8 cellular contexts compared by ENCODE assay signal in the genomic region with DNA sequence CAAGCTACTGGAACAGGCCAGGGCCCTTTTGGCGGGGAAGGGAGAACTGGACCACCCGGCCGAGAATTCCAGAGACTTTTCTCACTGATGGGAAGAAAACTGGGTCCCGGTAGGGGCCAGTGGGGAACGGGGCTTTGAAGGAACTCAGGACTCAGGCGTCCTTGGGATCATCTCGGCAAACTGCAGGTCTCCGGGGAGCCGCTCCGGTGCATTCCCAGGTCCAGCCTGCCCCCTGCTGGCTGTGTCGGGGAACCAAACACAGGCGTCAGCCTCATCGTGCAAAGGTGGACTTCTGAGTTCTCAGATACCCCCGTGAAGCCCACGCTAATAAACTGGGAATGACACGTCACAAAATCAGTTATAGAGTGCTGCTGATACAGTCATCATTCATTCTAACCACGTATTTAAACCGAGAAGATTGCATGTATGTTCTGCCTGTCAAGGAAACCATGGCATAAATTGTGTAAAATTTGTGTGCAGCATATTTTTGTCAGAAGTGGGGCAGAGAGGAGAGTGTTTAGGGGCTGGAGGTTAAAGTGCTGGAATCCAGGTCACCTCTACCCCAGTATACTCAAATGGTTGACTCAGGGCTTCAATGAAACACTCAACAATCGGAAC.
A peak's percentile ranks its signal among the peaks of the same experiment; 100 is the strongest.
DNase-seq lines count a peak whose midpoint lies in the region; ATAC-seq, FAIRE-seq and TF ChIP-seq lines count a peak whose summit lies in the region.

No MANE protein-coding gene starts in this region.

- H3K4me3 Mint-ChIP-seq in Calu3 (ENCODE audit: low read depth, unreplicated experiment) (no peak overlapping the region), immature natural killer cell (no peak overlapping the region)

- H2AFZ ChIP-seq in K562 (ENCODE audit: low read depth, low read length): no peak overlapping the region

- no TSS peak for BruUV-seq in Calu3 (replicated peaks; lab: Mats Ljungman, UMichigan)
- no TSS peak for BruUV-seq in K562 (replicated peaks; lab: Mats Ljungman, UMichigan)

- 0% methylated on average over 9 of the region's 19 CpGs for WGBS in K562 (ENCODE audit: insufficient coverage, low coverage, missing lambda C conversion rate)
- WGBS in spleen, 5 donors: 10 to 12% (median 11%) methylated on average over 10 to 19 of the region's 19 CpGs

- H3K4me3 ChIP-seq in K562 (no peak overlapping the region), spleen (no peak overlapping the region)

- H3K4me1 ChIP-seq in K562 (replicated peaks in 1 of 2; ENCODE audit: control insufficient read depth in 2 of 2, insufficient read depth in 2 of 2, low read length in 2 of 2) (no peaks in the 10 kb centered on the region), spleen (peaks cover 0 to 19% (median 6%) of the 10 kb centered on the region in 6 donors)

- DNase-seq in Calu3: peak; percentile 71
- peak; percentile 72 for DNase-seq in HPDE6-E6E7 (ENCODE audit: extremely low spot score)
- DNase-seq in RWPE1 (ENCODE audit: low spot score): peak; percentile 85
- peak; percentile 54 to 74 (median 73) for DNase-seq in K562 (ENCODE audit: extremely low read depth in 1 of 4, low spot score in 3 of 4)
- peak; percentile 14 to 49 (median 44) for DNase-seq in immature natural killer cell
- DNase-seq in spleen: peak; percentile 86

- POLR2A ChIA-PET in RWPE1 (lab: Yijun Ruan, JAX; ENCODE audit: low non-redundant PET) (no interaction called here), K562 (lab: Yijun Ruan, JAX) (no interaction called here)

- TF ChIP-seq POLR2A in K562 (conservative IDR thresholded peaks at IDR 0.05): no peak
- no peak for TF ChIP-seq POLR2A in spleen (IDR thresholded peaks at IDR 0.05)

- no peaks in the 10 kb centered on the region for H3K9me3 ChIP-seq in K562 (replicated peaks; ENCODE audit: control insufficient read depth, insufficient read depth, low read depth, low read length)
- H3K9me3 ChIP-seq in spleen: no peaks in the 10 kb centered on the region

- ATAC-seq in K562 (peak; percentile 90), GM18867 (IDR thresholded peaks at IDR 0.05; ENCODE audit: unreplicated experiment) (no peak), HG03565 (IDR thresholded peaks at IDR 0.05; ENCODE audit: unreplicated experiment) (no peak)

- CTCF ChIA-PET in Calu3 (lab: Charles Lee): no interaction called here
- CTCF ChIA-PET in RWPE1 (lab: Yijun Ruan, JAX): interaction anchor here (0.7 to 1.8 kb wide), 6 partner anchors 26 to 1916 kb away, joined by 3 to 23 read pairs (median 4); no protein-coding TSS in a partner anchor
- CTCF ChIA-PET in K562 (lab: Yijun Ruan, JAX; ENCODE audit: low intra/inter-chr PET ratio): interaction anchor here (2.0 kb wide), 1 partner anchor 385 kb away, joined by 22 read pairs; no protein-coding TSS in a partner anchor

- no peak overlapping the region for H3K9ac ChIP-seq in K562 (ENCODE audit: insufficient read depth in 1 of 2, low read depth in 2 of 2, low read length in 2 of 2)

- H3K27ac ChIP-seq in RWPE1: no peak overlapping the region
- H3K27ac ChIP-seq in K562 (ENCODE audit: extremely low read depth, low read depth, low read length): no peak overlapping the region
- no peak overlapping the region for H3K27ac ChIP-seq in spleen

- peak; percentile 83 to 87 for TF ChIP-seq RAD21 in K562 (CRISPR knock-in tag; conservative IDR thresholded peaks at IDR 0.05 in 1 of 2, IDR thresholded peaks at IDR 0.05 in 1 of 2)

- no peaks in the 10 kb centered on the region; the same call in 1 of the 2 replicates for H4K20me1 ChIP-seq in K562 (replicated peaks; ENCODE audit: control insufficient read depth, insufficient read depth, low read length)

- H3K27me3 ChIP-seq in K562 (ENCODE audit: control insufficient read depth in 2 of 2, insufficient read depth in 2 of 2, low read length in 2 of 2): peaks cover 0 to 2% of the 10 kb centered on the region in 2 experiments; a peak in 2 of 5 replicates
- peaks cover 0 to 94% (median 27%) of the 10 kb centered on the region in 7 donors for H3K27me3 ChIP-seq in spleen (replicated peaks in 1 of 7)

- H3K27ac Mint-ChIP-seq in Calu3 (ENCODE audit: unreplicated experiment) (no peak overlapping the region), immature natural killer cell (no peak overlapping the region)

- in situ Hi-C loops in K562 (cut with MboI): loop anchor here (5.0 to 25.0 kb wide), 2 partner anchors 385 to 930 kb away; no protein-coding TSS in a partner anchor

- H3K4me1 Mint-ChIP-seq in Calu3 (ENCODE audit: low read depth, unreplicated experiment): peaks cover 13% of the 10 kb centered on the region
- H3K4me1 Mint-ChIP-seq in immature natural killer cell: peaks cover 0 to 1% of the 10 kb centered on the region in 2 donors

- no peak for TF ChIP-seq EP300 in K562 (IDR thresholded peaks at IDR 0.05; ENCODE audit: low read length)

- intact Hi-C loops in Calu3 (cut with micrococcal nuclease; ENCODE audit: unreplicated experiment): loop anchor here (1.0 kb wide), 1 partner anchor 385 kb away; no protein-coding TSS in a partner anchor
- intact Hi-C loops in K562 (cut with micrococcal nuclease): loop anchor here (1.0 to 10.0 kb wide), 2 partner anchors 283 to 384 kb away; no protein-coding TSS in a partner anchor
- intact Hi-C loops in spleen (cut with DNase I; ENCODE audit: low total_unique reads): loop anchor here (2.0 kb wide), 1 partner anchor 385 kb away; no protein-coding TSS in a partner anchor

- H3K36me3 Mint-ChIP-seq in Calu3 (ENCODE audit: insufficient read depth, unreplicated experiment): no peaks in the 10 kb centered on the region
- peaks cover 0 to 4% (median 0%) of the 10 kb centered on the region in 3 donors for H3K36me3 Mint-ChIP-seq in immature natural killer cell

- H3K9me3 Mint-ChIP-seq in Calu3 (ENCODE audit: low read depth, unreplicated experiment) (no peaks in the 10 kb centered on the region), immature natural killer cell (no peaks in the 10 kb centered on the region)

- H3K4me2 ChIP-seq in K562 (ENCODE audit: insufficient read depth, low read length): no peak overlapping the region

- TF ChIP-seq CTCF in Calu3 (IDR thresholded peaks at IDR 0.05; ENCODE audit: unreplicated experiment): peak; percentile 58
- TF ChIP-seq CTCF in RWPE1 (conservative IDR thresholded peaks at IDR 0.05; ENCODE audit: low read depth): peak; percentile 70
- peak; percentile 77 to 80 (median 77) for TF ChIP-seq CTCF in K562 (IDR thresholded peaks at IDR 0.05 in 2 of 3, conservative IDR thresholded peaks at IDR 0.05 in 1 of 3; ENCODE audit: insufficient read depth in 2 of 3, low read depth in 1 of 3, low read length in 3 of 3)
- peak; percentile 36 to 85 (median 76) for TF ChIP-seq CTCF in spleen (IDR thresholded peaks at IDR 0.05 in 8 of 11, conservative IDR thresholded peaks at IDR 0.05 in 3 of 11)

- H3K9me1 ChIP-seq in K562 (ENCODE audit: control insufficient read depth, insufficient read depth, low read length): no peaks in the 10 kb centered on the region

- H3K27me3 Mint-ChIP-seq in Calu3 (ENCODE audit: unreplicated experiment) (peaks cover 77% of the 10 kb centered on the region), immature natural killer cell (ENCODE audit: low read depth in 3 of 3) (peaks cover 10 to 34% (median 18%) of the 10 kb centered on the region in 3 donors)

- peak; percentile 48 for FAIRE-seq in K562 (lab: Jason Lieb, UNC)

- no peaks in the 10 kb centered on the region for H3K36me3 ChIP-seq in K562 (ENCODE audit: control insufficient read depth, insufficient read depth, low read length)
- H3K36me3 ChIP-seq in spleen: no peaks in the 10 kb centered on the region

- H3K79me2 ChIP-seq in K562 (ENCODE audit: control insufficient read depth, insufficient read depth, low read length): no peaks in the 10 kb centered on the region

TF ChIP-seq in K562, 482 proteins besides CTCF, POLR2A, EP300 and RAD21 (continues in another document):
- TF ChIP-seq ZNF431 (CRISPR knock-in tag; IDR thresholded peaks at IDR 0.05) (no peak), STAG1 (CRISPR knock-in tag; IDR thresholded peaks at IDR 0.05; ENCODE audit: borderline replicate concordance) (peak; percentile 69; the same call in 1 of the 2 replicates), DIDO1 (tag; IDR thresholded peaks at IDR 0.05; ENCODE audit: low read depth) (no peak)
- TF ChIP-seq, protein P1, sequence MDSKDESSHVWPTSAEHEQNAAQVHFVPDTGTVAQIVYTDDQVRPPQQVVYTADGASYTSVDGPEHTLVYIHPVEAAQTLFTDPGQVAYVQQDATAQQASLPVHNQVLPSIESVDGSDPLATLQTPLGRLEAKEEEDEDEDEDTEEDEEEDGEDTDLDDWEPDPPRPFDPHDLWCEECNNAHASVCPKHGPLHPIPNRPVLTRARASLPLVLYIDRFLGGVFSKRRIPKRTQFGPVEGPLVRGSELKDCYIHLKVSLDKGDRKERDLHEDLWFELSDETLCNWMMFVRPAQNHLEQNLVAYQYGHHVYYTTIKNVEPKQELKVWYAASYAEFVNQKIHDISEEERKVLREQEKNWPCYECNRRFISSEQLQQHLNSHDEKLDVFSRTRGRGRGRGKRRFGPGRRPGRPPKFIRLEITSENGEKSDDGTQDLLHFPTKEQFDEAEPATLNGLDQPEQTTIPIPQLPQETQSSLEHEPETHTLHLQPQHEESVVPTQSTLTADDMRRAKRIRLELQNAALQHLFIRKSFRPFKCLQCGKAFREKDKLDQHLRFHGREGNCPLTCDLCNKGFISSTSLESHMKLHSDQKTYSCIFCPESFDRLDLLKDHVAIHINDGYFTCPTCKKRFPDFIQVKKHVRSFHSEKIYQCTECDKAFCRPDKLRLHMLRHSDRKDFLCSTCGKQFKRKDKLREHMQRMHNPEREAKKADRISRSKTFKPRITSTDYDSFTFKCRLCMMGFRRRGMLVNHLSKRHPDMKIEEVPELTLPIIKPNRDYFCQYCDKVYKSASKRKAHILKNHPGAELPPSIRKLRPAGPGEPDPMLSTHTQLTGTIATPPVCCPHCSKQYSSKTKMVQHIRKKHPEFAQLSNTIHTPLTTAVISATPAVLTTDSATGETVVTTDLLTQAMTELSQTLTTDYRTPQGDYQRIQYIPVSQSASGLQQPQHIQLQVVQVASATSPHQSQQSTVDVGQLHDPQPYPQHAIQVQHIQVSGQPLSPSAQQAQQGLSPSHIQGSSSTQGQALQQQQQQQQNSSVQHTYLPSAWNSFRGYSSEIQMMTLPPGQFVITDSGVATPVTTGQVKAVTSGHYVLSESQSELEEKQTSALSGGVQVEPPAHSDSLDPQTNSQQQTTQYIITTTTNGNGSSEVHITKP (IDR thresholded peaks at IDR 0.05; ENCODE audit: partially characterized antibody): no peak
- TF ChIP-seq, protein P2, sequence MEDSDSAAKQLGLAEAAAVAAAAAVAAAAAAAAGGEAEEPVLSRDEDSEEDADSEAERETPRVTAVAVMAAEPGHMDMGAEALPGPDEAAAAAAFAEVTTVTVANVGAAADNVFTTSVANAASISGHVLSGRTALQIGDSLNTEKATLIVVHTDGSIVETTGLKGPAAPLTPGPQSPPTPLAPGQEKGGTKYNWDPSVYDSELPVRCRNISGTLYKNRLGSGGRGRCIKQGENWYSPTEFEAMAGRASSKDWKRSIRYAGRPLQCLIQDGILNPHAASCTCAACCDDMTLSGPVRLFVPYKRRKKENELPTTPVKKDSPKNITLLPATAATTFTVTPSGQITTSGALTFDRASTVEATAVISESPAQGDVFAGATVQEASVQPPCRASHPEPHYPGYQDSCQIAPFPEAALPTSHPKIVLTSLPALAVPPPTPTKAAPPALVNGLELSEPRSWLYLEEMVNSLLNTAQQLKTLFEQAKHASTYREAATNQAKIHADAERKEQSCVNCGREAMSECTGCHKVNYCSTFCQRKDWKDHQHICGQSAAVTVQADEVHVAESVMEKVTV (CRISPR knock-in tag; IDR thresholded peaks at IDR 0.05): peak; percentile 66
